ENCODE assay signal across 9 cellular contexts in the genomic region with DNA sequence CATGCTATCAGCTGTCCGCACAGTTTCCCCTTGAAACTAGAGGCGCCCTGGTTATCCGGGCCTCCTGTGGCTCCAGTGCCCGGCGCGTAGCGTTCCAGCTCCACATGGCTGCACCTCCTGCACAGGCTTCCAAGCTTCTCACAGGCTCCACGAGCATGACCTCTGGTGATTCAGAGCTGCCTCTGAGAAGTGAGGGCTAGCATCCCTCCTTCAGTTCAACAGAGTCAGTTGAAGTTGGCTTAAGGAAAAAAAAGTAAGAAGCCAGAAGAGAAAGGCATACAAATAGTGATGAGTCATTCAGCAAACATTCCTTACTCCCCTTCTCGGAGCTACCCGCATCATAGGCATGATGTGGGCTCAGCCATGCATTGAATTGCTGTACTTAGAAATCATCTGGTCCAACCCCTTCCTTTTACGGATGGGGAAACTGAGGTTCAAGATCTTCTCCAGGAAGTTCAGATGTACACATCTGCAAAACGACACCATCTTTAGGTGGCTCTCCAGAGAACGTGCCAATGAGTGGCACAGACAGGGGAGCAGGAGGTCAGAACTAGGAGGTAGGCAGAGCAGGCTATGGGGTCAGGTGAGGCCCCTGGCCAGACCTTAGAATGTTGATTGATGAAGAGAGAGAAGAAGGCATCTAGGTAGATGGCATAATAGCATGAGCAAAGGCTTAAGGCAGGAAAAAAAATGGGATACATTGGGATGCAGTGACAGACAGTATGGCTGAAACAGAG.
DNase-seq lines count a peak whose midpoint lies in the region; ATAC-seq and TF ChIP-seq lines count a peak whose summit lies in the region.
"Had no signal": no experiment of that assay in that cellular context is flagged by ENCODE, and none has a peak within 500 bp of the region (broad histone marks: within the 10 kb centered on the region; RNA-seq: fewer than 3 reads in every experiment).

No MANE protein-coding gene starts in this region.

- H3K4me2 ChIP-seq in GM23338 = no peak overlapping the region; the same call in 1 of the 2 replicates

- H4K20me1 ChIP-seq in GM23338 (replicated peaks; ENCODE audit: insufficient read depth) = no peaks in the 10 kb centered on the region

- peaks cover 6% of the 10 kb centered on the region for H3K9me2 ChIP-seq in GM23338 (ENCODE audit: insufficient read depth)

- H3K4me3 Mint-ChIP-seq in GM23338 = no peak overlapping the region

- H3K27me3 Mint-ChIP-seq in GM23338 (ENCODE audit: insufficient read depth, low read depth, poor library complexity) = peaks cover 2% of the 10 kb centered on the region

- no peaks in the 10 kb centered on the region for H3F3A ChIP-seq in GM23338 (replicated peaks; ENCODE audit: low read depth)

- intact Hi-C loops in left ventricle myocardium superior (cut with micrococcal nuclease) = no loop called here

- DNase-seq in GM23338 (ENCODE audit: low spot score) = peak; percentile 46
- DNase-seq in RWPE2 (ENCODE audit: low spot score) = no peak
- peak; percentile 39 for DNase-seq in fibroblast of the conjunctiva (ENCODE audit: low read depth)
- DNase-seq in renal cortical epithelial cell (ENCODE audit: low read depth) = peak; percentile 100
- no peak for DNase-seq in left ventricle myocardium superior
- DNase-seq: NCI-H82 had no signal

- H3K27me3 ChIP-seq in GM23338 (ENCODE audit: insufficient read depth) (no peaks in the 10 kb centered on the region), RWPE2 (ENCODE audit: insufficient read depth, poor library complexity, severe bottlenecking) (peaks cover 6% of the 10 kb centered on the region)

- H3K27ac ChIP-seq in GM23338 (ENCODE audit: low read depth) = no peak overlapping the region
- no peak overlapping the region for H3K27ac ChIP-seq in RWPE2 (ENCODE audit: poor library complexity, severe bottlenecking)

- H3K4me3 ChIP-seq in GM23338 (no peak overlapping the region), RWPE2 (ENCODE audit: severe bottlenecking) (no peak overlapping the region)

- no peaks in the 10 kb centered on the region for H3K36me3 ChIP-seq in GM23338 (ENCODE audit: insufficient read depth)
- H3K36me3 ChIP-seq in RWPE2 (ENCODE audit: low read depth) = no peaks in the 10 kb centered on the region

- H3K79me2 ChIP-seq in GM23338 (replicated peaks; ENCODE audit: insufficient read depth) = no peaks in the 10 kb centered on the region

- H3K36me3 Mint-ChIP-seq in GM23338 (ENCODE audit: low read depth) = no peaks in the 10 kb centered on the region

- H3K9me3 ChIP-seq in RWPE2 (ENCODE audit: severe bottlenecking) = no peaks in the 10 kb centered on the region

- ATAC-seq in GM23338 = peak; percentile 58
- ATAC-seq in RWPE2 (ENCODE audit: low read depth) = peak; percentile 83
- ATAC-seq in left ventricle myocardium superior = no peak
- no peak for ATAC-seq in HG02852 (IDR thresholded peaks at IDR 0.05; ENCODE audit: unreplicated experiment)
- no peak for ATAC-seq in HG02588 (IDR thresholded peaks at IDR 0.05; ENCODE audit: unreplicated experiment)
- ATAC-seq in GM19328 (IDR thresholded peaks at IDR 0.05; ENCODE audit: unreplicated experiment) = no peak

- H3K4me1 Mint-ChIP-seq in GM23338 = peaks cover 22% of the 10 kb centered on the region

- no peaks in the 10 kb centered on the region for H3K9me3 Mint-ChIP-seq in GM23338

- no peak for TF ChIP-seq CTCF in GM23338 (conservative IDR thresholded peaks at IDR 0.05; ENCODE audit: low read depth in 2 of 2)
- TF ChIP-seq CTCF in RWPE2 (IDR thresholded peaks at IDR 0.05; ENCODE audit: poor library complexity, severe bottlenecking) = no peak

- no peak overlapping the region for H2AFZ ChIP-seq in GM23338

- H3K4me1 ChIP-seq in GM23338 (ENCODE audit: insufficient read depth) (peaks cover 17% of the 10 kb centered on the region; the same call in 1 of the 2 replicates), RWPE2 (ENCODE audit: insufficient read depth, poor library complexity, severe bottlenecking) (no peaks in the 10 kb centered on the region)

- H3K27ac Mint-ChIP-seq in GM23338 = no peak overlapping the region

TF ChIP-seq in GM23338, 12 proteins besides CTCF, POLR2A, EP300 and RAD21 (continues in another document):
- no peak for TF ChIP-seq CREB1 (CRISPR knock-in tag; IDR thresholded peaks at IDR 0.05; ENCODE audit: low read depth)
- TF ChIP-seq STAT1 (IDR thresholded peaks at IDR 0.05; ENCODE audit: unreplicated experiment) = no peak
- TF ChIP-seq NANOG (IDR thresholded peaks at IDR 0.05; ENCODE audit: borderline replicate concordance) = no peak
- TF ChIP-seq POLR2AphosphoS5 (IDR thresholded peaks at IDR 0.05; ENCODE audit: low read depth) = no peak
- TF ChIP-seq EZH2 (IDR thresholded peaks at IDR 0.05; ENCODE audit: low read depth, unreplicated experiment) = no peak
- no peak for TF ChIP-seq ZNF114 (CRISPR knock-in tag; IDR thresholded peaks at IDR 0.05)
- TF ChIP-seq, protein P1, sequence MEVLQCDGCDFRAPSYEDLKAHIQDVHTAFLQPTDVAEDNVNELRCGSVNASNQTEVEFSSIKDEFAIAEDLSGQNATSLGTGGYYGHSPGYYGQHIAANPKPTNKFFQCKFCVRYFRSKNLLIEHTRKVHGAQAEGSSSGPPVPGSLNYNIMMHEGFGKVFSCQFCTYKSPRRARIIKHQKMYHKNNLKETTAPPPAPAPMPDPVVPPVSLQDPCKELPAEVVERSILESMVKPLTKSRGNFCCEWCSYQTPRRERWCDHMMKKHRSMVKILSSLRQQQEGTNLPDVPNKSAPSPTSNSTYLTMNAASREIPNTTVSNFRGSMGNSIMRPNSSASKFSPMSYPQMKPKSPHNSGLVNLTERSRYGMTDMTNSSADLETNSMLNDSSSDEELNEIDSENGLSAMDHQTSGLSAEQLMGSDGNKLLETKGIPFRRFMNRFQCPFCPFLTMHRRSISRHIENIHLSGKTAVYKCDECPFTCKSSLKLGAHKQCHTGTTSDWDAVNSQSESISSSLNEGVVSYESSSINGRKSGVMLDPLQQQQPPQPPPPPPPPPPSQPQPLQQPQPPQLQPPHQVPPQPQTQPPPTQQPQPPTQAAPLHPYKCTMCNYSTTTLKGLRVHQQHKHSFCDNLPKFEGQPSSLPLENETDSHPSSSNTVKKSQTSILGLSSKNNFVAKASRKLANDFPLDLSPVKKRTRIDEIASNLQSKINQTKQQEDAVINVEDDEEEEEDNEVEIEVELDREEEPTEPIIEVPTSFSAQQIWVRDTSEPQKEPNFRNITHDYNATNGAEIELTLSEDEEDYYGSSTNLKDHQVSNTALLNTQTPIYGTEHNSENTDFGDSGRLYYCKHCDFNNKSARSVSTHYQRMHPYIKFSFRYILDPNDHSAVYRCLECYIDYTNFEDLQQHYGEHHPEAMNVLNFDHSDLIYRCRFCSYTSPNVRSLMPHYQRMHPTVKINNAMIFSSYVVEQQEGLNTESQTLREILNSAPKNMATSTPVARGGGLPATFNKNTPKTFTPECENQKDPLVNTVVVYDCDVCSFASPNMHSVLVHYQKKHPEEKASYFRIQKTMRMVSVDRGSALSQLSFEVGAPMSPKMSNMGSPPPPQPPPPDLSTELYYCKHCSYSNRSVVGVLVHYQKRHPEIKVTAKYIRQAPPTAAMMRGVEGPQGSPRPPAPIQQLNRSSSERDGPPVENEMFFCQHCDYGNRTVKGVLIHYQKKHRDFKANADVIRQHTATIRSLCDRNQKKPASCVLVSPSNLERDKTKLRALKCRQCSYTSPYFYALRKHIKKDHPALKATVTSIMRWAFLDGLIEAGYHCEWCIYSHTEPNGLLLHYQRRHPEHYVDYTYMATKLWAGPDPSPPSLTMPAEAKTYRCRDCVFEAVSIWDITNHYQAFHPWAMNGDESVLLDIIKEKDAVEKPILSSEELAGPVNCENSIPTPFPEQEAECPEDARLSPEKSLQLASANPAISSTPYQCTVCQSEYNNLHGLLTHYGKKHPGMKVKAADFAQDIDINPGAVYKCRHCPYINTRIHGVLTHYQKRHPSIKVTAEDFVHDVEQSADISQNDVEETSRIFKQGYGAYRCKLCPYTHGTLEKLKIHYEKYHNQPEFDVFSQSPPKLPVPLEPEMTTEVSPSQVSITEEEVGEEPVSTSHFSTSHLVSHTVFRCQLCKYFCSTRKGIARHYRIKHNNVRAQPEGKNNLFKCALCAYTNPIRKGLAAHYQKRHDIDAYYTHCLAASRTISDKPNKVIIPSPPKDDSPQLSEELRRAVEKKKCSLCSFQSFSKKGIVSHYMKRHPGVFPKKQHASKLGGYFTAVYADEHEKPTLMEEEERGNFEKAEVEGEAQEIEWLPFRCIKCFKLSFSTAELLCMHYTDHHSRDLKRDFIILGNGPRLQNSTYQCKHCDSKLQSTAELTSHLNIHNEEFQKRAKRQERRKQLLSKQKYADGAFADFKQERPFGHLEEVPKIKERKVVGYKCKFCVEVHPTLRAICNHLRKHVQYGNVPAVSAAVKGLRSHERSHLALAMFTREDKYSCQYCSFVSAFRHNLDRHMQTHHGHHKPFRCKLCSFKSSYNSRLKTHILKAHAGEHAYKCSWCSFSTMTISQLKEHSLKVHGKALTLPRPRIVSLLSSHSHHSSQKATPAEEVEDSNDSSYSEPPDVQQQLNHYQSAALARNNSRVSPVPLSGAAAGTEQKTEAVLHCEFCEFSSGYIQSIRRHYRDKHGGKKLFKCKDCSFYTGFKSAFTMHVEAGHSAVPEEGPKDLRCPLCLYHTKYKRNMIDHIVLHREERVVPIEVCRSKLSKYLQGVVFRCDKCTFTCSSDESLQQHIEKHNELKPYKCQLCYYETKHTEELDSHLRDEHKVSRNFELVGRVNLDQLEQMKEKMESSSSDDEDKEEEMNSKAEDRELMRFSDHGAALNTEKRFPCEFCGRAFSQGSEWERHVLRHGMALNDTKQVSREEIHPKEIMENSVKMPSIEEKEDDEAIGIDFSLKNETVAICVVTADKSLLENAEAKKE (CRISPR knock-in tag; IDR thresholded peaks at IDR 0.05) = no peak
- TF ChIP-seq, protein P2, sequence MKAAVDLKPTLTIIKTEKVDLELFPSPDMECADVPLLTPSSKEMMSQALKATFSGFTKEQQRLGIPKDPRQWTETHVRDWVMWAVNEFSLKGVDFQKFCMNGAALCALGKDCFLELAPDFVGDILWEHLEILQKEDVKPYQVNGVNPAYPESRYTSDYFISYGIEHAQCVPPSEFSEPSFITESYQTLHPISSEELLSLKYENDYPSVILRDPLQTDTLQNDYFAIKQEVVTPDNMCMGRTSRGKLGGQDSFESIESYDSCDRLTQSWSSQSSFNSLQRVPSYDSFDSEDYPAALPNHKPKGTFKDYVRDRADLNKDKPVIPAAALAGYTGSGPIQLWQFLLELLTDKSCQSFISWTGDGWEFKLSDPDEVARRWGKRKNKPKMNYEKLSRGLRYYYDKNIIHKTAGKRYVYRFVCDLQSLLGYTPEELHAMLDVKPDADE (IDR thresholded peaks at IDR 0.05) = no peak
- TF ChIP-seq ZNF331 (CRISPR knock-in tag; IDR thresholded peaks at IDR 0.05; ENCODE audit: low read depth) = no peak
- no peak for TF ChIP-seq EZH2phosphoT487 (IDR thresholded peaks at IDR 0.05; ENCODE audit: unreplicated experiment)

Comparison
In these comparisons a context has a peak if more than half of its experiments do, and no peak if none do; other contexts are left out.
1. ATAC-seq: peak in GM23338 (single experiment) and RWPE2 (single experiment); none in left ventricle myocardium superior (single experiment), HG02852 (single experiment), HG02588 (single experiment) and GM19328 (single experiment).
2. DNase-seq: peak in GM23338 (single experiment), fibroblast of the conjunctiva (single experiment) and renal cortical epithelial cell (single experiment); none in RWPE2 (single experiment) and left ventricle myocardium superior (single experiment).